16 cellular contexts compared by ENCODE assay signal in the genomic region with DNA sequence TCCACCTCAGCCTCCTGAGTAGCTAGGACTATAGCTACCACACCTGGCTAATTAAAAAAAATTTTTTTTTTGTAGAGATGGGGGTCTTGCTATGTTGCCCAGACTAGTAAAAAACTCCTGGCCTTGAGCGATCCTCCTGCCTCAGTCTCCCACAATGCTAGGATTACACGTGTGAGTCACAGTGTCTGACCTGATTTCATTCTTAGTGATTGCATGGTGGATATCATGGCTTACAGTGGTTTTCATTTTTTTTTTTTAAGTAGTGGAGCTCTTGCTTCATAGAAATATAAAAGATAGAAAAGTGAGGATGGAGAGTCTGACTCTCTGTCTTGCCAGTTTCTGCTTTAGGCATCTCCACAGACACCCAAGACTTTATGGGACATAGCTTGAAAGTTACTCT.
DNase-seq lines count a peak whose midpoint lies in the region; ATAC-seq lines count a peak whose summit lies in the region.
"Had no signal": no experiment of that assay in that cellular context is flagged by ENCODE, and none has a peak within 500 bp of the region (broad histone marks: within the 10 kb centered on the region; RNA-seq: fewer than 3 reads in every experiment).

No MANE protein-coding gene starts in this region.

- no peaks in the 10 kb centered on the region for H3K36me3 Mint-ChIP-seq in stimulated activated naive CD8-positive, alpha-beta T cell treated with anti-CD3 and anti-CD28 coated beads, Interleukin-15, Interleukin-2, amounts not matched to agents 100 ng/mL and 50 ng/mL, for 24 hours (ENCODE audit: low read depth)
- H3K36me3 Mint-ChIP-seq in activated CD4-positive, alpha-beta memory T cell treated with anti-CD3 and anti-CD28 coated beads, Interleukin-2, amount 10 ng/mL, durations not matched to agents 7 days and 5 days (ENCODE audit: low read depth): peaks cover 2% of the 10 kb centered on the region
- no peaks in the 10 kb centered on the region for H3K36me3 Mint-ChIP-seq in immature natural killer cell

- peak overlapping the region; percentile 10 for H3K4me3 Mint-ChIP-seq in stimulated activated naive CD8-positive, alpha-beta T cell treated with anti-CD3 and anti-CD28 coated beads, Interleukin-15, Interleukin-2, amounts not matched to agents 100 ng/mL and 50 ng/mL, for 24 hours
- no peak overlapping the region for H3K4me3 Mint-ChIP-seq in activated CD4-positive, alpha-beta memory T cell treated with anti-CD3 and anti-CD28 coated beads, Interleukin-2, amount 10 ng/mL, durations not matched to agents 7 days and 5 days
- H3K4me3 Mint-ChIP-seq in immature natural killer cell: peak overlapping the region in 2 of 5 donors; percentile 42 to 81

- no peaks in the 10 kb centered on the region for H3K9me3 Mint-ChIP-seq in stimulated activated naive CD8-positive, alpha-beta T cell treated with anti-CD3 and anti-CD28 coated beads, Interleukin-15, Interleukin-2, amounts not matched to agents 100 ng/mL and 50 ng/mL, for 24 hours
- H3K9me3 Mint-ChIP-seq in activated CD4-positive, alpha-beta memory T cell treated with anti-CD3 and anti-CD28 coated beads, Interleukin-2, amount 10 ng/mL, durations not matched to agents 7 days and 5 days: no peaks in the 10 kb centered on the region
- H3K9me3 Mint-ChIP-seq in immature natural killer cell: peaks cover 0 to 2% (median 0%) of the 10 kb centered on the region in 6 donors
- H3K9me3 Mint-ChIP-seq: T-helper 2 cell treated with Interferon-gamma antibody and Interleukin-4, amounts not matched to agents 5 μg/mL and 100 μg/mL, for 36 hours had no signal

- CTCF ChIA-PET in activated CD4-positive, alpha-beta memory T cell treated with anti-CD3 and anti-CD28 coated beads, Interleukin-2, amount 10 ng/mL, durations not matched to agents 7 days and 5 days (lab: Charles Lee): interaction anchor here (0.9 to 3.3 kb wide), 5 partner anchors 12 to 56 kb away, joined by 3 to 21 read pairs (median 3); no protein-coding TSS in a partner anchor

- POLR2A ChIA-PET in activated CD4-positive, alpha-beta memory T cell treated with anti-CD3 and anti-CD28 coated beads, Interleukin-2, amount 10 ng/mL, durations not matched to agents 7 days and 5 days (lab: Charles Lee): interaction anchor here (0.6 to 10.0 kb wide), 9 partner anchors 12 to 1642 kb away, joined by 3 to 95 read pairs (median 4); partner anchors contain the start of gene CDC42EP3

- no peak for ATAC-seq in stimulated activated naive CD8-positive, alpha-beta T cell treated with anti-CD3 and anti-CD28 coated beads, Interleukin-15, Interleukin-2, amounts not matched to agents 100 U/mL and 50 U/mL, for 24 hours
- ATAC-seq in GM18868 (IDR thresholded peaks at IDR 0.05; ENCODE audit: unreplicated experiment): no peak

- no peak for DNase-seq in stimulated activated naive CD8-positive, alpha-beta T cell treated with anti-CD3 and anti-CD28 coated beads, Interleukin-15, Interleukin-2, amounts not matched to agents 100 U/mL and 50 U/mL, for 24 hours
- no peak for DNase-seq in activated CD4-positive, alpha-beta memory T cell treated with anti-CD3 and anti-CD28 coated beads, Interleukin-2, amount 10 ng/mL, durations not matched to agents 7 days and 5 days
- DNase-seq in immature natural killer cell (no peak), NCI-H187 treated with DMSO at 0.1 percent for 48 hours (lab: John Stamatoyannopoulos, UW) (no peak), islet precursor cell (no peak), NCI-H1694 (lab: John Stamatoyannopoulos, UW) (no peak)
- DNase-seq: activated CD4-positive, CD25-positive, alpha-beta regulatory T cell; amniotic stem cell; dorsolateral prefrontal cortex; erythroblast; NCI-H2081; occipital lobe; Peyer's patch had no signal

- no peaks in the 10 kb centered on the region for H3K27me3 Mint-ChIP-seq in stimulated activated naive CD8-positive, alpha-beta T cell treated with anti-CD3 and anti-CD28 coated beads, Interleukin-15, Interleukin-2, amounts not matched to agents 100 ng/mL and 50 ng/mL, for 24 hours
- H3K27me3 Mint-ChIP-seq in activated CD4-positive, alpha-beta memory T cell treated with anti-CD3 and anti-CD28 coated beads, Interleukin-2, amount 10 ng/mL, durations not matched to agents 7 days and 5 days: no peaks in the 10 kb centered on the region
- peaks cover 0 to 3% (median 0%) of the 10 kb centered on the region in 3 donors for H3K27me3 Mint-ChIP-seq in immature natural killer cell (ENCODE audit: low read depth in 3 of 3)

- H3K4me1 Mint-ChIP-seq in stimulated activated naive CD8-positive, alpha-beta T cell treated with anti-CD3 and anti-CD28 coated beads, Interleukin-15, Interleukin-2, amounts not matched to agents 100 ng/mL and 50 ng/mL, for 24 hours (ENCODE audit: low read depth): peaks cover 90% of the 10 kb centered on the region
- peaks cover 88% of the 10 kb centered on the region for H3K4me1 Mint-ChIP-seq in activated CD4-positive, alpha-beta memory T cell treated with anti-CD3 and anti-CD28 coated beads, Interleukin-2, amount 10 ng/mL, durations not matched to agents 7 days and 5 days
- peaks cover 86 to 93% of the 10 kb centered on the region in 2 donors for H3K4me1 Mint-ChIP-seq in immature natural killer cell

- H3K27ac Mint-ChIP-seq in stimulated activated naive CD8-positive, alpha-beta T cell treated with anti-CD3 and anti-CD28 coated beads, Interleukin-15, Interleukin-2, amounts not matched to agents 100 ng/mL and 50 ng/mL, for 24 hours: peak overlapping the region; percentile 80
- peak overlapping the region; percentile 99 for H3K27ac Mint-ChIP-seq in activated CD4-positive, alpha-beta memory T cell treated with anti-CD3 and anti-CD28 coated beads, Interleukin-2, amount 10 ng/mL, durations not matched to agents 7 days and 5 days
- peak overlapping the region; percentile 60 to 98 (median 97) for H3K27ac Mint-ChIP-seq in immature natural killer cell
- H3K27ac Mint-ChIP-seq: T-helper 2 cell treated with Interferon-gamma antibody and Interleukin-4, amounts not matched to agents 5 μg/mL and 100 μg/mL, for 36 hours had no signal
